Comparison of ENCODE assay signal across 15 cellular contexts in genomic region chr1:63665410-63665809, GRCh38.
A peak's percentile ranks its signal among the peaks of the same experiment; 100 is the strongest.
DNase-seq lines count a peak whose midpoint lies in the region; ATAC-seq and TF ChIP-seq lines count a peak whose summit lies in the region.
"Had no signal": no experiment of that assay in that cellular context is flagged by ENCODE, and none has a peak within 500 bp of the region (broad histone marks: within the 10 kb centered on the region; RNA-seq: fewer than 3 reads in every experiment).

No MANE protein-coding gene starts in this region.

- H2AFZ ChIP-seq in GM23338 = no peak overlapping the region

- H3K79me2 ChIP-seq in GM23338 (replicated peaks; ENCODE audit: insufficient read depth) = no peaks in the 10 kb centered on the region

- CTCF ChIA-PET in Calu3 (lab: Charles Lee) = no interaction called here

- no peak overlapping the region for H3K27ac ChIP-seq in GM23338 (ENCODE audit: low read depth)
- H3K27ac ChIP-seq in esophagus (ENCODE audit: low read depth in 2 of 2, low read length in 1 of 2) = peak overlapping the region; percentile 63 to 71
- H3K27ac ChIP-seq in sigmoid colon = no peak overlapping the region

- DNase-seq in Calu3 (no peak), GM23338 (ENCODE audit: low spot score) (no peak), left colon (no peak), KBM-7 (no peak), sigmoid colon (no peak), SIG-M5 treated with dmso at 0.1 percent for 504 hours (lab: John Stamatoyannopoulos, UW; ENCODE audit: unreplicated experiment) (no peak)
- DNase-seq: C1 segment of cervical spinal cord; CD4-positive, alpha-beta memory T cell; COR-L47; DMS53; DMS79 treated with DMSO at 0.1 percent for 48 hours; GF-D8; GOT3 had no signal

- no peaks in the 10 kb centered on the region for H3K9me2 ChIP-seq in GM23338 (ENCODE audit: insufficient read depth)

- no peak overlapping the region for H3K4me3 Mint-ChIP-seq in Calu3 (ENCODE audit: low read depth, unreplicated experiment)
- H3K4me3 Mint-ChIP-seq in GM23338 = no peak overlapping the region
- H3K4me3 Mint-ChIP-seq: CD4-positive, alpha-beta memory T cell had no signal

- no peaks in the 10 kb centered on the region for H3K27me3 ChIP-seq in GM23338 (ENCODE audit: insufficient read depth)
- H3K27me3 ChIP-seq in esophagus (ENCODE audit: control insufficient read depth in 1 of 2, insufficient read depth in 2 of 2, low read length in 2 of 2) = no peaks in the 10 kb centered on the region
- H3K27me3 ChIP-seq in sigmoid colon = no peaks in the 10 kb centered on the region

- no peaks in the 10 kb centered on the region for H3K9me3 ChIP-seq in esophagus (ENCODE audit: control insufficient read depth in 2 of 2, insufficient read depth in 1 of 2, low read depth in 1 of 2, low read length in 1 of 2)
- no peaks in the 10 kb centered on the region for H3K9me3 ChIP-seq in sigmoid colon
- H3K9me3 ChIP-seq: HAP-1 had no signal

- TF ChIP-seq CTCF in Calu3 (IDR thresholded peaks at IDR 0.05; ENCODE audit: unreplicated experiment) = no peak
- TF ChIP-seq CTCF in GM23338 (conservative IDR thresholded peaks at IDR 0.05; ENCODE audit: low read depth in 2 of 2) = no peak
- TF ChIP-seq CTCF in sigmoid colon (IDR thresholded peaks at IDR 0.05) = no peak

- intact Hi-C loops in Calu3 (cut with micrococcal nuclease; ENCODE audit: unreplicated experiment) (no loop called here), left colon (cut with DNase I, micrococcal nuclease) (no loop called here), sigmoid colon (cut with DNase I) (no loop called here)

- H3K27ac Mint-ChIP-seq in Calu3 (ENCODE audit: unreplicated experiment) = peak overlapping the region; percentile 76
- no peak overlapping the region for H3K27ac Mint-ChIP-seq in GM23338
- H3K27ac Mint-ChIP-seq: CD4-positive, alpha-beta memory T cell had no signal

- TF ChIP-seq POLR2A in sigmoid colon (IDR thresholded peaks at IDR 0.05) = no peak

- H3K27me3 Mint-ChIP-seq in Calu3 (ENCODE audit: unreplicated experiment) = no peaks in the 10 kb centered on the region
- H3K27me3 Mint-ChIP-seq in GM23338 (ENCODE audit: insufficient read depth, low read depth, poor library complexity) = peaks cover 8% of the 10 kb centered on the region
- H3K27me3 Mint-ChIP-seq: CD4-positive, alpha-beta memory T cell had no signal

- no peaks in the 10 kb centered on the region for H4K20me1 ChIP-seq in GM23338 (replicated peaks; ENCODE audit: insufficient read depth)

- H3K4me3 ChIP-seq in GM23338 = no peak overlapping the region
- H3K4me3 ChIP-seq in esophagus (ENCODE audit: low read depth in 1 of 2, low read length in 2 of 2) = no peak overlapping the region
- no peak overlapping the region for H3K4me3 ChIP-seq in sigmoid colon
- H3K4me3 ChIP-seq: HAP-1 had no signal

- H3K36me3 ChIP-seq in GM23338 (ENCODE audit: insufficient read depth) (no peaks in the 10 kb centered on the region; the same call in 1 of the 2 replicates), esophagus (ENCODE audit: control insufficient read depth in 2 of 2, insufficient read depth in 2 of 2, low read length in 1 of 2) (no peaks in the 10 kb centered on the region), sigmoid colon (no peaks in the 10 kb centered on the region)
- H3K36me3 ChIP-seq: HAP-1 had no signal

- H3K4me1 Mint-ChIP-seq in Calu3 (ENCODE audit: low read depth, unreplicated experiment) = peaks cover 60% of the 10 kb centered on the region
- peaks cover 16% of the 10 kb centered on the region for H3K4me1 Mint-ChIP-seq in GM23338
- H3K4me1 Mint-ChIP-seq: CD4-positive, alpha-beta memory T cell had no signal

- ATAC-seq in GM23338 (no peak), left colon (peak; percentile 16)

- peaks cover 28% of the 10 kb centered on the region for H3K36me3 Mint-ChIP-seq in Calu3 (ENCODE audit: insufficient read depth, unreplicated experiment)
- no peaks in the 10 kb centered on the region for H3K36me3 Mint-ChIP-seq in GM23338 (ENCODE audit: low read depth)

- H3K4me2 ChIP-seq in GM23338 = peak overlapping the region; percentile 8; the same call in 1 of the 2 replicates

- no TSS peak for BruUV-seq in Calu3 (replicated peaks; lab: Mats Ljungman, UMichigan)

- H3K9me3 Mint-ChIP-seq in Calu3 (ENCODE audit: low read depth, unreplicated experiment) = peaks cover 6% of the 10 kb centered on the region
- no peaks in the 10 kb centered on the region for H3K9me3 Mint-ChIP-seq in GM23338

- 0 out of 2 replicates have a peak, but pooled peaks cover 5% of the 10 kb centered on the region for H3F3A ChIP-seq in GM23338 (replicated peaks; ENCODE audit: low read depth)

- in situ Hi-C loops in KBM-7 (cut with MboI; ENCODE audit: low pct_unique_long_range_greater_than_20kb, low sequenced_read_pairs) = no loop called here

- TF ChIP-seq EP300 in sigmoid colon (IDR thresholded peaks at IDR 0.05) = no peak

- no peaks in the 10 kb centered on the region; the same call in 1 of the 2 replicates for H3K4me1 ChIP-seq in GM23338 (ENCODE audit: insufficient read depth)
- H3K4me1 ChIP-seq in esophagus (ENCODE audit: control insufficient read depth in 2 of 2, insufficient read depth in 2 of 2, low read length in 1 of 2) = peaks cover 2 to 14% of the 10 kb centered on the region in 2 donors
- H3K4me1 ChIP-seq in sigmoid colon = no peaks in the 10 kb centered on the region

- WGBS in esophagus, 2 donors = 67 to 84% methylated on average over 3 of the region's 3 CpGs
- WGBS in sigmoid colon, 2 donors = 94 to 96% methylated on average over 3 of the region's 3 CpGs

TF ChIP-seq in GM23338, 12 proteins besides CTCF, POLR2A, EP300 and RAD21:
- TF ChIP-seq EZH2 (IDR thresholded peaks at IDR 0.05; ENCODE audit: low read depth, unreplicated experiment) = no peak

Comparison
In these comparisons a context has a peak if more than half of its experiments do, and no peak if none do; other contexts are left out.
1. H3K27ac ChIP-seq: peak in esophagus (2 of 2); none in GM23338 (single experiment) and sigmoid colon (0 of 4).